ENCODE assay signal across 10 cellular contexts in the genomic region with DNA sequence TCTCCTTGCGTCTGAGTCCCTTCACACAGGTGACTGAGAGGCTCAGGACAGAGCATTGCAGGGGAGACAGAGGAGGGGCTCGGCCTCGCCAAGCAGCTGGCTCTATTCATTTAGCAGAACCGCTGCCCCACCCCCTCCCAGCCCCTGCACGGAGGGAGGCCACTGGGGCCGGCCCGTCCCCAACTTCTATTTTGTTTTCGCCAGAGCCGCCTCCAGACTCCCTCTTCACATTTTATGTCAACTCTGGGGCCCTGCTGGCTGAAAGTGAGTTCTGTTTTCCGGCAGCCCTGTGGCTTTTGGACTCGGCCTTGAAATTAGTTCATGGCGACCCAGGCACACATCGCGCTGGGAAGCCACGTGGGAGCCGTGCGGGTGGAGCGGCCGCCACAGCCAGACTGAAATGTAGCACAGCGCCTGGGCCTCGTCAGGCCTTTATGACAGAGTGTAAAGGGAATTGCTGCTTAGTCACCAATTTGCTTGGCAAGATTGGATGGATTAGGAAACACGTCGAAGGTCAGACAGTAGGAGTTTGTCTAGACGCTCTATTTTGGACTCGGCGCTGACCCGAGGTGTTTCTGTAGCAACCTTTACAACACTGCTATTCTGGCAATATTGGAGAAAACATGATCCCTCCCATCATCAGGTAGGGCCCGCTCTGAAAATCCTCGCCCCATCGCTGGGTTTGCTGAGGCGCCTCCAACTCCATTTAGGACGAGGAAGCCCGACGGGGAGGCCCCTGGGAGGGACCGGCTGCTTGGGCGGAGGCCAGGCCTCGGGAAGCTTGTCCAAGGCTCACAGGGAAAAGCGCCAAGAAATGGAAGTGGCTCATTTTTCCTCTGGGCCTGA.
A peak's percentile ranks its signal among the peaks of the same experiment; 100 is the strongest.
DNase-seq lines count a peak whose midpoint lies in the region; ATAC-seq and TF ChIP-seq lines count a peak whose summit lies in the region.
"Had no signal": no experiment of that assay in that cellular context is flagged by ENCODE, and none has a peak within 500 bp of the region (broad histone marks: within the 10 kb centered on the region; RNA-seq: fewer than 3 reads in every experiment).

No MANE protein-coding gene starts in this region.

- peaks cover 7% of the 10 kb centered on the region for H3K9me3 Mint-ChIP-seq in stimulated activated effector memory CD8-positive, alpha-beta T cell treated with anti-CD3 and anti-CD28 coated beads, Interleukin-12 subunit alpha, Interleukin-12 subunit beta, amount 100 ng/mL, for 72 hours

- H3K9ac ChIP-seq in rectal smooth muscle tissue (ENCODE audit: low read length) = no peak overlapping the region

- H3K9me3 ChIP-seq in left ventricle myocardium inferior (replicated peaks) = peaks cover 11% of the 10 kb centered on the region

- no peak overlapping the region for H3K27ac Mint-ChIP-seq in stimulated activated effector memory CD8-positive, alpha-beta T cell treated with anti-CD3 and anti-CD28 coated beads, Interleukin-12 subunit alpha, Interleukin-12 subunit beta, amount 100 ng/mL, for 72 hours
- H3K27ac Mint-ChIP-seq: T-helper 2 cell treated with Interferon-gamma antibody and Interleukin-4, amounts not matched to agents 5 μg/mL and 100 μg/mL, for 36 hours had no signal

- H3K4me3 ChIP-seq in left ventricle myocardium inferior (no peak overlapping the region), rectal smooth muscle tissue (ENCODE audit: low read length) (no peak overlapping the region)

- no peak for TF ChIP-seq CTCF in left ventricle myocardium inferior (IDR thresholded peaks at IDR 0.05; ENCODE audit: borderline replicate concordance)

- H3K4me1 ChIP-seq in left ventricle myocardium inferior (peaks cover 37% of the 10 kb centered on the region), rectal smooth muscle tissue (ENCODE audit: control insufficient read depth, insufficient read depth, low read length) (peaks cover 16% of the 10 kb centered on the region)

- H3K27me3 ChIP-seq in left ventricle myocardium inferior (ENCODE audit: low read depth) (peaks cover 20% of the 10 kb centered on the region), rectal smooth muscle tissue (ENCODE audit: control insufficient read depth, insufficient read depth, low read length) (no peaks in the 10 kb centered on the region)

- peaks cover 10% of the 10 kb centered on the region for H3K4me1 Mint-ChIP-seq in stimulated activated effector memory CD8-positive, alpha-beta T cell treated with anti-CD3 and anti-CD28 coated beads, Interleukin-12 subunit alpha, Interleukin-12 subunit beta, amount 100 ng/mL, for 72 hours

- H3K4me3 Mint-ChIP-seq in stimulated activated effector memory CD8-positive, alpha-beta T cell treated with anti-CD3 and anti-CD28 coated beads, Interleukin-12 subunit alpha, Interleukin-12 subunit beta, amount 100 ng/mL, for 72 hours = no peak overlapping the region
- H3K4me3 Mint-ChIP-seq: T-helper 2 cell treated with Interferon-gamma antibody and Interleukin-4, amounts not matched to agents 5 μg/mL and 100 μg/mL, for 36 hours had no signal

- H3K27ac ChIP-seq in left ventricle myocardium inferior (replicated peaks) (peak overlapping the region; percentile 75), rectal smooth muscle tissue (ENCODE audit: low read depth, low read length) (peak overlapping the region; percentile 61)

- intact Hi-C loops in left ventricle myocardium inferior (cut with micrococcal nuclease) = no loop called here

- H3K36me3 Mint-ChIP-seq in stimulated activated effector memory CD8-positive, alpha-beta T cell treated with anti-CD3 and anti-CD28 coated beads, Interleukin-12 subunit alpha, Interleukin-12 subunit beta, amount 100 ng/mL, for 72 hours = no peaks in the 10 kb centered on the region

- H3K36me3 ChIP-seq in left ventricle myocardium inferior (no peaks in the 10 kb centered on the region), rectal smooth muscle tissue (ENCODE audit: control insufficient read depth, insufficient read depth, low read length) (no peaks in the 10 kb centered on the region)

- no peak for ATAC-seq in GM19035 (IDR thresholded peaks at IDR 0.05; ENCODE audit: unreplicated experiment)
- no peak for ATAC-seq in stimulated activated effector memory CD8-positive, alpha-beta T cell treated with anti-CD3 and anti-CD28 coated beads, Interleukin-12 subunit alpha, Interleukin-12 subunit beta, amount 100 ng/mL, for 72 hours

- DNase-seq in EL = peak; percentile 60
- peak; percentile 19 for DNase-seq in amniotic stem cell (lab: John Stamatoyannopoulos, UW)
- peak; percentile 86 for DNase-seq in left ventricle myocardium inferior
- no peak for DNase-seq in activated CD4-positive, alpha-beta T cell treated with anti-CD3 and anti-CD28 coated beads for 48 hours
- no peak for DNase-seq in SKM-1 treated with dmso at 0.1 percent for 144 hours (lab: John Stamatoyannopoulos, UW; ENCODE audit: unreplicated experiment)
- no peak for DNase-seq in stimulated activated effector memory CD8-positive, alpha-beta T cell treated with anti-CD3 and anti-CD28 coated beads, Interleukin-12 subunit alpha, Interleukin-12 subunit beta, amount 100 ng/mL, for 72 hours (ENCODE audit: low spot score in 2 of 2)
- DNase-seq: stimulated activated CD4-positive, alpha-beta T cell treated with anti-CD3 and anti-CD28 coated beads, Interleukin-2, amount 100 ng/mL, for 24 hours had no signal

Comparison
In these comparisons a context has a peak if more than half of its experiments do, and no peak if none do; other contexts are left out.
1. DNase-seq: peak in EL (single experiment), amniotic stem cell (single experiment) and left ventricle myocardium inferior (single experiment); none in activated CD4-positive, alpha-beta T cell treated with anti-CD3 and anti-CD28 coated beads for 48 hours (single experiment), SKM-1 treated with dmso at 0.1 percent for 144 hours (single experiment) and stimulated activated effector memory CD8-positive, alpha-beta T cell treated with anti-CD3 and anti-CD28 coated beads, Interleukin-12 subunit alpha, Interleukin-12 subunit beta, amount 100 ng/mL, for 72 hours (0 of 2).